In genomic region chr21:34558166-34558565, GRCh38 we compare ENCODE assay signal across 27 cellular contexts. TPM values are rescaled to one million over a fixed set of nuclear protein-coding genes. Genes with fewer than 3 reads are reported as not detected.
"Had no signal": no experiment of that assay in that cellular context is flagged by ENCODE, and none has a peak within 500 bp of the region (broad histone marks: within the 10 kb centered on the region; RNA-seq: fewer than 3 reads in every experiment).

No MANE protein-coding gene starts in this region.

- H3K4me1 ChIP-seq: upper lobe of right lung had no signal

- H3K4me3 ChIP-seq: adrenal gland, gastrocnemius medialis, ovary, stomach, thyroid gland, upper lobe of right lung had no signal

- DNase-seq: activated CD4-positive, alpha-beta T cell treated with anti-CD3 and anti-CD28 coated beads for 1 hour; activated CD4-positive, alpha-beta T cell treated with anti-CD3 and anti-CD28 coated beads, Interleukin-2, amount 10 ng/mL, durations not matched to agents 7 days and 5 days; activated CD8-positive, alpha-beta T cell treated with anti-CD3 and anti-CD28 coated beads for 36 hours; activated effector memory CD4-positive, alpha-beta T cell treated with anti-CD3 and anti-CD28 coated beads, Interleukin-2, amount 50 U/mL, for 16 hours; activated naive CD4-positive, alpha-beta T cell treated with anti-CD3 and anti-CD28 coated beads for 36 hours; activated naive CD8-positive, alpha-beta T cell treated with anti-CD3 and anti-CD28 coated beads for 36 hours; activated T-cell treated with anti-CD3 and anti-CD28 coated beads for 4 hours; adrenal gland; aorta; endodermal cell; gastrocnemius medialis; glutamatergic neuron; kidney; left colon; naive B cell; nephron progenitor cell; ovary; small intestine; stimulated activated CD4-positive, alpha-beta T cell treated with anti-CD3 and anti-CD28 coated beads, Interleukin-1b, Interleukin-23, amount 100 ng/mL, for 48 hours; stimulated activated CD4-positive, alpha-beta T cell treated with anti-CD3 and anti-CD28 coated beads, Interleukin-4, amount 100 ng/mL, for 4 hours; stimulated activated naive B cell treated with anti-CD40 and anti-IgM and Interleukin-4, amounts not matched to agents 10 μg/mL and 1 μg/mL and 100 μg/mL, for 72 hours; stomach; T-helper 2 cell; thyroid gland; upper lobe of right lung had no signal

- H3K27me3 ChIP-seq: adrenal gland, gastrocnemius medialis, ovary, stomach, thyroid gland, upper lobe of right lung had no signal

- ATAC-seq: activated CD8-positive, alpha-beta T cell treated with anti-CD3 and anti-CD28 coated beads for 36 hours; gastrocnemius medialis; left colon; sciatic nerve; stimulated activated naive B cell treated with anti-CD40 and anti-IgM and Interleukin-4, amounts not matched to agents 10 μg/mL and 1 μg/mL and 100 μg/mL, for 72 hours; upper lobe of right lung; WTC11 had no signal

- H3K36me3 ChIP-seq: adrenal gland, gastrocnemius medialis, ovary, stomach, thyroid gland, upper lobe of right lung had no signal

- H3K27ac ChIP-seq: adrenal gland, gastrocnemius medialis, ovary, thyroid gland, upper lobe of right lung had no signal

- H3K9me3 ChIP-seq: adrenal gland, gastrocnemius medialis, ovary, stomach, thyroid gland, upper lobe of right lung had no signal

RNA-seq across cellular contexts. Expression of gene KCNE1, which starts 46.2 kb away (rescaled TPM):
- total RNA-seq: activated CD8-positive, alpha-beta T cell treated with anti-CD3 and anti-CD28 coated beads for 36 hours; activated naive CD4-positive, alpha-beta T cell treated with anti-CD3 and anti-CD28 coated beads for 36 hours had no signal
